In genomic region chr10:26437637-26438461, GRCh38 we compare ENCODE assay signal across 8 cellular contexts. TPM values are rescaled to one million over a fixed set of nuclear protein-coding genes. Genes with fewer than 3 reads are reported as not detected.
DNase-seq lines count a peak whose midpoint lies in the region; ATAC-seq and TF ChIP-seq lines count a peak whose summit lies in the region.

Gene APBB1IP (plus strand): TSS chr10:26438341. CDS start chr10:26492327, 53,986 bp downstream.

- ATAC-seq in GM19463 (IDR thresholded peaks at IDR 0.05; ENCODE audit: unreplicated experiment): peak; percentile 63

- no peaks in the 10 kb centered on the region for H3K9me3 ChIP-seq in endodermal cell (ENCODE audit: control insufficient read depth, low read length)

- no peak within 1 kb of the TSS for H3K9ac ChIP-seq in endodermal cell (ENCODE audit: extremely low read depth, low read length, poor library complexity, severe bottlenecking)

- CTCF ChIA-PET in activated CD4-positive, alpha-beta T cell treated with anti-CD3 and anti-CD28 coated beads, Interleukin-2, amount 10 ng/mL, durations not matched to agents 7 days and 5 days (lab: Charles Lee): interaction anchor here (0.6 to 1.0 kb wide), 2 partner anchors 102 to 117 kb away, joined by 3 to 4 read pairs; no protein-coding TSS in a partner anchor

- no peaks in the 10 kb centered on the region for H3K4me1 ChIP-seq in endodermal cell (ENCODE audit: control insufficient read depth, insufficient read depth, low read length)

- H3K27ac ChIP-seq in endodermal cell (ENCODE audit: low read depth, low read length) (no peak within 1 kb of the TSS), substantia nigra (ENCODE audit: low read depth, low read length, poor library complexity, severe bottlenecking) (peak within 1 kb of the TSS; percentile 37)

- H3K27me3 ChIP-seq in endodermal cell (ENCODE audit: control insufficient read depth, insufficient read depth, low read length, poor library complexity, severe bottlenecking): peaks cover 32% of the 10 kb centered on the region

- peaks cover 20 to 22% of the 10 kb centered on the region in 2 donors for H3K36me3 Mint-ChIP-seq in CD14-positive monocyte
- peaks cover 31% of the 10 kb centered on the region for H3K36me3 Mint-ChIP-seq in activated CD4-positive, alpha-beta T cell treated with anti-CD3 and anti-CD28 coated beads, Interleukin-2, amount 10 ng/mL, durations not matched to agents 7 days and 5 days (ENCODE audit: low read depth)
- no peaks in the 10 kb centered on the region for H3K36me3 Mint-ChIP-seq in endodermal cell (ENCODE audit: low read depth)
- no peaks in the 10 kb centered on the region for H3K36me3 Mint-ChIP-seq in mesothelial cell of epicardium

- POLR2A ChIA-PET in activated CD4-positive, alpha-beta T cell treated with anti-CD3 and anti-CD28 coated beads, Interleukin-2, amount 10 ng/mL, durations not matched to agents 7 days and 5 days (lab: Charles Lee): no interaction called here

- peak; percentile 96 for DNase-seq in CD14-positive monocyte (ENCODE audit: low spot score)
- DNase-seq in HK-2 (ENCODE audit: unreplicated experiment): peak; percentile 58
- DNase-seq in activated CD4-positive, alpha-beta T cell treated with anti-CD3 and anti-CD28 coated beads, Interleukin-2, amount 10 ng/mL, durations not matched to agents 7 days and 5 days: peak; percentile 57
- DNase-seq in endodermal cell: peak; percentile 73
- no peak for DNase-seq in mesothelial cell of epicardium (ENCODE audit: low spot score in 2 of 2, unreplicated experiment in 2 of 2)
- DNase-seq in substantia nigra (lab: John Stamatoyannopoulos, UW): peak in 38 of 49 donors; percentile 5 to 71 (median 31)
- no peak for DNase-seq in SW480 (ENCODE audit: low spot score)

- 68 to 75% methylated on average over 17 to 32 of the region's 36 CpGs for WGBS in endodermal cell (ENCODE audit: insufficient coverage in 1 of 2, insufficient read length in 1 of 2), 2 experiments

- intact Hi-C loops in CD14-positive monocyte (cut with micrococcal nuclease): loop anchor here (5.0 to 10.0 kb wide), 4 partner anchors 44 to 117 kb away; no protein-coding TSS in a partner anchor

- no peaks in the 10 kb centered on the region for H3K27me3 Mint-ChIP-seq in CD14-positive monocyte (ENCODE audit: low read depth in 3 of 3)
- H3K27me3 Mint-ChIP-seq in activated CD4-positive, alpha-beta T cell treated with anti-CD3 and anti-CD28 coated beads, Interleukin-2, amount 10 ng/mL, durations not matched to agents 7 days and 5 days: no peaks in the 10 kb centered on the region
- H3K27me3 Mint-ChIP-seq in endodermal cell (ENCODE audit: insufficient read depth): peaks cover 48% of the 10 kb centered on the region
- H3K27me3 Mint-ChIP-seq in mesothelial cell of epicardium (ENCODE audit: low read depth): peaks cover 34% of the 10 kb centered on the region

- TF ChIP-seq CTCF in CD14-positive monocyte (IDR thresholded peaks at IDR 0.05): peak; percentile 22
- peak; percentile 31 for TF ChIP-seq CTCF in endodermal cell (conservative IDR thresholded peaks at IDR 0.05)
- no peak for TF ChIP-seq CTCF in mesothelial cell of epicardium (IDR thresholded peaks at IDR 0.05; ENCODE audit: unreplicated experiment)

- H3K4me3 Mint-ChIP-seq in CD14-positive monocyte (peak within 1 kb of the TSS; percentile 91 to 97), endodermal cell (peak within 1 kb of the TSS; percentile 47), mesothelial cell of epicardium (peak within 1 kb of the TSS; percentile 35)
- peak within 1 kb of the TSS; percentile 94 for H3K4me3 Mint-ChIP-seq in activated CD4-positive, alpha-beta T cell treated with anti-CD3 and anti-CD28 coated beads, Interleukin-2, amount 10 ng/mL, durations not matched to agents 7 days and 5 days

- H3K4me3 ChIP-seq in endodermal cell (ENCODE audit: low read length): no peak within 1 kb of the TSS

- peak within 1 kb of the TSS; percentile 96 to 99 (median 99) for H3K27ac Mint-ChIP-seq in CD14-positive monocyte
- peak within 1 kb of the TSS; percentile 92 for H3K27ac Mint-ChIP-seq in activated CD4-positive, alpha-beta T cell treated with anti-CD3 and anti-CD28 coated beads, Interleukin-2, amount 10 ng/mL, durations not matched to agents 7 days and 5 days
- no peak within 1 kb of the TSS for H3K27ac Mint-ChIP-seq in endodermal cell
- no peak within 1 kb of the TSS for H3K27ac Mint-ChIP-seq in mesothelial cell of epicardium

- H3K9me3 Mint-ChIP-seq in CD14-positive monocyte (no peaks in the 10 kb centered on the region), endodermal cell (no peaks in the 10 kb centered on the region), mesothelial cell of epicardium (no peaks in the 10 kb centered on the region)
- peaks cover 7% of the 10 kb centered on the region for H3K9me3 Mint-ChIP-seq in activated CD4-positive, alpha-beta T cell treated with anti-CD3 and anti-CD28 coated beads, Interleukin-2, amount 10 ng/mL, durations not matched to agents 7 days and 5 days

- H3K4me1 Mint-ChIP-seq in CD14-positive monocyte: peaks cover 54% of the 10 kb centered on the region
- peaks cover 43% of the 10 kb centered on the region for H3K4me1 Mint-ChIP-seq in activated CD4-positive, alpha-beta T cell treated with anti-CD3 and anti-CD28 coated beads, Interleukin-2, amount 10 ng/mL, durations not matched to agents 7 days and 5 days
- H3K4me1 Mint-ChIP-seq in endodermal cell: no peaks in the 10 kb centered on the region
- peaks cover 3% of the 10 kb centered on the region for H3K4me1 Mint-ChIP-seq in mesothelial cell of epicardium

- H3K36me3 ChIP-seq in endodermal cell (ENCODE audit: control insufficient read depth, insufficient read depth, low read length): no peaks in the 10 kb centered on the region

RNA-seq across cellular contexts. Expression of gene APBB1IP, which starts in this region (rescaled TPM):
- polyA plus RNA-seq in CD14-positive monocyte: 10 to 100 TPM; 24.6 to 45.4 TPM
- total RNA-seq in activated CD4-positive, alpha-beta T cell treated with anti-CD3 and anti-CD28 coated beads, Interleukin-2, amount 10 ng/mL, durations not matched to agents 7 days and 5 days: 10 to 100 TPM; 78.4 to 92.2 TPM
- total RNA-seq in endodermal cell: under 1 TPM; 0.24 TPM
- polyA plus RNA-seq in endodermal cell (2013, experiment 1 of 2): not detected
- not detected for polyA plus RNA-seq in endodermal cell (2013, experiment 2 of 2)
- 0.20 to 0.22 TPM in 2 of 3 replicates, not detected in the other for total RNA-seq in mesothelial cell of epicardium

Comparison
In these comparisons a context has a peak if more than half of its experiments do, and no peak if none do; other contexts are left out.
1. RNA of gene APBB1IP (total RNA-seq): 78.4 to 92.2 TPM in activated CD4-positive, alpha-beta T cell treated with anti-CD3 and anti-CD28 coated beads, Interleukin-2, amount 10 ng/mL, durations not matched to agents 7 days and 5 days; 0.24 TPM in endodermal cell and 0.20 to 0.22 TPM in mesothelial cell of epicardium; every median in the first group is over 10 times any median in the second.
2. Peak in DNase-seq in endodermal cell; RNA of the gene not detected or under 1 TPM.
3. DNase-seq: peak in CD14-positive monocyte (single experiment), HK-2 (single experiment), activated CD4-positive, alpha-beta T cell treated with anti-CD3 and anti-CD28 coated beads, Interleukin-2, amount 10 ng/mL, durations not matched to agents 7 days and 5 days (single experiment) and substantia nigra (38 of 49); none in mesothelial cell of epicardium (0 of 2) and SW480 (single experiment).
4. H3K27ac Mint-ChIP-seq: peak in CD14-positive monocyte (7 of 7) and activated CD4-positive, alpha-beta T cell treated with anti-CD3 and anti-CD28 coated beads, Interleukin-2, amount 10 ng/mL, durations not matched to agents 7 days and 5 days (single experiment); none in endodermal cell (single experiment) and mesothelial cell of epicardium (single experiment).
5. H3K4me3 Mint-ChIP-seq: peak in every context shown above with its lines; median percentile 94 in CD14-positive monocyte; 94 in activated CD4-positive, alpha-beta T cell treated with anti-CD3 and anti-CD28 coated beads, Interleukin-2, amount 10 ng/mL, durations not matched to agents 7 days and 5 days; 47 in endodermal cell; 35 in mesothelial cell of epicardium.